ENCODE assay signal across 8 cellular contexts in genomic region chr7:91940572-91941341, GRCh38. TPM values are rescaled to one million over a fixed set of nuclear protein-coding genes. Genes with fewer than 3 reads are reported as not detected.
DNase-seq lines count a peak whose midpoint lies in the region; ATAC-seq and TF ChIP-seq lines count a peak whose summit lies in the region.

TSS of gene AKAP9 (plus strand) at chr7:91940862. CDS start at chr7:91941100, 238 bp downstream.

- H3K27ac ChIP-seq in right lobe of liver, result peak within 1 kb of the TSS; percentile 80 to 86 (median 83)

- H3K27me3 Mint-ChIP-seq in dendritic cell treated with granulocyte-macrophage colony-stimulating factor and Interleukin-4, amounts not matched to agents 40 ng/mL and 50 ng/mL, for 4 days, result peaks cover 2% of the 10 kb centered on the region

- TF ChIP-seq POLR2A in GM19099 (IDR thresholded peaks at IDR 0.05; ENCODE audit: extremely low read depth, insufficient read length, low read depth) (peak; percentile 88), right lobe of liver (IDR thresholded peaks at IDR 0.05) (peak; percentile 73)

- WGBS in right lobe of liver (ENCODE audit: insufficient coverage, low coverage, low lambda C conversion rate, missing lambda C conversion rate), result 3% methylated on average over 36 of the region's 59 CpGs

- H3K27me3 ChIP-seq in BE2C (no peaks in the 10 kb centered on the region), right lobe of liver (no peaks in the 10 kb centered on the region)

- intact Hi-C loops in dendritic cell treated with granulocyte-macrophage colony-stimulating factor and Interleukin-4, amounts not matched to agents 40 ng/mL and 50 ng/mL, for 4 days (cut with micrococcal nuclease), result loop anchor here (1.0 to 5.0 kb wide), 2 partner anchors 60 to 302 kb away; partner anchors contain the start of gene MTERF1
- intact Hi-C loops in right lobe of liver (cut with DNase I), result no loop called here

- no peak for TF ChIP-seq CTCF in BE2C (IDR thresholded peaks at IDR 0.05; ENCODE audit: low read depth, low read length)
- no peak for TF ChIP-seq CTCF in right lobe of liver (IDR thresholded peaks at IDR 0.05)

- H3K27ac Mint-ChIP-seq in dendritic cell treated with granulocyte-macrophage colony-stimulating factor and Interleukin-4, amounts not matched to agents 40 ng/mL and 50 ng/mL, for 4 days, result peak within 1 kb of the TSS; percentile 97

- H3K36me3 Mint-ChIP-seq in dendritic cell treated with granulocyte-macrophage colony-stimulating factor and Interleukin-4, amounts not matched to agents 40 ng/mL and 50 ng/mL, for 4 days (ENCODE audit: low read depth), result peaks cover 15% of the 10 kb centered on the region

- peak within 1 kb of the TSS; percentile 94 for H3K4me3 ChIP-seq in BE2C (ENCODE audit: low read depth, low read length)
- H3K4me3 ChIP-seq in right lobe of liver, result peak within 1 kb of the TSS; percentile 64 to 76 (median 76)

- peak within 1 kb of the TSS; percentile 98 for H3K4me3 Mint-ChIP-seq in dendritic cell treated with granulocyte-macrophage colony-stimulating factor and Interleukin-4, amounts not matched to agents 40 ng/mL and 50 ng/mL, for 4 days

- DNase-seq in BE2C (peak; percentile 86), NCI-H460 (ENCODE audit: extremely low read depth, low read depth) (peak; percentile 71), right lobe of liver (peak; percentile 95 to 96 (median 95))
- DNase-seq in activated CD4-positive, alpha-beta T cell treated with anti-CD3 and anti-CD28 coated beads, Interleukin-2, amount 50 U/mL, for 1 hour, result peak; percentile 87
- DNase-seq in stimulated activated CD4-positive, alpha-beta T cell treated with anti-CD3 and anti-CD28 coated beads, Interleukin-4, amount 100 ng/mL, for 4 hours, result peak; percentile 83 to 87

- H3K36me3 ChIP-seq in BE2C (no peaks in the 10 kb centered on the region), right lobe of liver (no peaks in the 10 kb centered on the region)

- H3K4me1 ChIP-seq in BE2C (no peaks in the 10 kb centered on the region), right lobe of liver (peaks cover 0 to 13% (median 0%) of the 10 kb centered on the region in 4 donors)

- ATAC-seq in HG03378 (IDR thresholded peaks at IDR 0.05; ENCODE audit: unreplicated experiment) (peak; percentile 82), right lobe of liver (peak; percentile 97 to 99 (median 98))

- peaks cover 35% of the 10 kb centered on the region for H3K4me1 Mint-ChIP-seq in dendritic cell treated with granulocyte-macrophage colony-stimulating factor and Interleukin-4, amounts not matched to agents 40 ng/mL and 50 ng/mL, for 4 days (ENCODE audit: low read depth)

- H3K9me3 ChIP-seq in BE2C (no peaks in the 10 kb centered on the region), right lobe of liver (no peaks in the 10 kb centered on the region)

- no peaks in the 10 kb centered on the region for H3K9me3 Mint-ChIP-seq in dendritic cell treated with granulocyte-macrophage colony-stimulating factor and Interleukin-4, amounts not matched to agents 40 ng/mL and 50 ng/mL, for 4 days

RNA-seq across cellular contexts. Expression of gene AKAP9, which starts in this region (rescaled TPM):
- polyA plus RNA-seq in BE2C (2012; ENCODE audit: insufficient read depth, insufficient read length, low read depth), result 17.4 TPM
- 24.4 and 30.1 TPM in 2 replicates for total RNA-seq in NCI-H460 (2014; rRNA removed; shearing (Covaris generic))
- 30.7 and 31.0 TPM in 2 replicates for polyA plus RNA-seq in NCI-H460 (2014; cell fraction: nucleus; rRNA removed)
- 10 to 100 TPM; 30.9 to 63.7 (median 40.5) TPM for total RNA-seq in right lobe of liver

Comparison
In these comparisons a context has a peak if more than half of its experiments do, and no peak if none do; other contexts are left out.
1. Peak in every context shown above with its lines: DNase-seq, ATAC-seq, H3K4me3 ChIP-seq and H3K27ac ChIP-seq.